ENCODE assay signal across 8 cellular contexts in the genomic region with DNA sequence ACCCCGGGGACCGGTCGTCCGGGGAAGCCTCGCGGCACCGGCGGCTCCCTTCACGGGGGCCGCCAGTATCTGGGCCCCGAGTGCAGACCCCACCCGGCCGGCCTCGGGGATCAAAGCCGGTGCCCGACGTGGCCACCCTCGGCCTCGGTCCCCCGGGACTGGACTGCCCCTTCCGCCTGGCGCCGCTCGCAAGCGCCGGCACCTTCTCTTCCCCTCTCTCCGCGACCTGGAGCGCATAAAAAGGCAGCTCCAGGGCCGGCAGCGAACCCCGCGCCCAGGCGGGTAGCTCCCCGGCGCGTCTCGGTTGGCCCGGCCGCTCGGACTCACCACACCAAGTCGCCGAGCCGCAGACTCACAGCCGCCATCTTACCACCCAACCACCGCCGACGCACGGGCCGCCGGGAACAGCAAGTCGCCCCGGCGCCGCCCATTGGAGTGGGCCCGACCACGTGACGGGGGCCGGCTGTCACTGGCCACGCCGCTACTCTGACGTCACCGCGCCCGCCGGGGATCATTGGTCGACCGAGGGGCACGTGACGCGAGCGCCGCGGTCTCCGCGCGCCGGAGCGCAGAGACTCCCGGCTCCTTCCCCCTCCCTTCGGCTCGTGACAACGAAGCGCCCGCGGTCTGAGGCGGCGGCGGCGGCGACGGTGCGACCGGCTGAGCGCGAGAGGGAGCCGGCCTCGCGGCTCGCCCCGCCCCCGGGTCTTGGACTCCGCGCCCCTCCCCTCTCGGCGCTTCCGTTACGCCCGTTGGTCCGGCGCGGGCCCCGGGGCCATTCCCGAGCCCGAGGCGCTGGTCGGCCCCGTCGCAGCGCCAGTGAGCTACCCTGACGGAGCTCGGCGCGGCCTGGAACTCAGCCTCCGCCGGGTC. TPM values are rescaled to one million over a fixed set of nuclear protein-coding genes. Genes with fewer than 3 reads are reported as not detected.
DNase-seq lines count a peak whose midpoint lies in the region; ATAC-seq, FAIRE-seq and TF ChIP-seq lines count a peak whose summit lies in the region.

GLYR1 (minus strand) TSS at position 388 of the 873 bp plus-strand sequence; CDS start at position 365, 23 bp downstream.
A gene with protein sequence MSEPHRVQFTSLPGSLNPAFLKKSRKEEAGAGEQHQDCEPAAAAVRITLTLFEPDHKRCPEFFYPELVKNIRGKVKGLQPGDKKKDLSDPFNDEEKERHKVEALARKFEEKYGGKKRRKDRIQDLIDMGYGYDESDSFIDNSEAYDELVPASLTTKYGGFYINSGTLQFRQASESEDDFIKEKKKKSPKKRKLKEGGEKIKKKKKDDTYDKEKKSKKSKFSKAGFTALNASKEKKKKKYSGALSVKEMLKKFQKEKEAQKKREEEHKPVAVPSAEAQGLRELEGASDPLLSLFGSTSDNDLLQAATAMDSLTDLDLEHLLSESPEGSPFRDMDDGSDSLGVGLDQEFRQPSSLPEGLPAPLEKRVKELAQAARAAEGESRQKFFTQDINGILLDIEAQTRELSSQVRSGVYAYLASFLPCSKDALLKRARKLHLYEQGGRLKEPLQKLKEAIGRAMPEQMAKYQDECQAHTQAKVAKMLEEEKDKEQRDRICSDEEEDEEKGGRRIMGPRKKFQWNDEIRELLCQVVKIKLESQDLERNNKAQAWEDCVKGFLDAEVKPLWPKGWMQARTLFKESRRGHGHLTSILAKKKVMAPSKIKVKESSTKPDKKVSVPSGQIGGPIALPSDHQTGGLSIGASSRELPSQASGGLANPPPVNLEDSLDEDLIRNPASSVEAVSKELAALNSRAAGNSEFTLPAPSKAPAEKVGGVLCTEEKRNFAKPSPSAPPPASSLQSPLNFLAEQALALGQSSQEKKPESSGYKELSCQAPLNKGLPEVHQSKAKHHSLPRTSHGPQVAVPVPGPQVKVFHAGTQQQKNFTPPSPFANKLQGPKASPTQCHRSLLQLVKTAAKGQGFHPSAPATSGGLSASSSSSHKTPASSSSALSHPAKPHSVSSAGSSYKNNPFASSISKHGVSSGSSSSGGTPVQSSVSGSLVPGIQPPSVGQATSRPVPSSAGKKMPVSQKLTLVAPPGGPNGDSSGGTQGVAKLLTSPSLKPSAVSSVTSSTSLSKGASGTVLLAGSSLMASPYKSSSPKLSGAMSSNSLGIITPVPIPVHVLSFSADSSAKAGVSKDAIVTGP (N-terminal part only) (plus strand): TSS at position 581 of the 873 bp plus-strand sequence. CDS start 5,437 bp downstream, outside the sequence.

- dilution Hi-C loops in mammary epithelial cell (cut with HindIII; ENCODE audit: low sequenced_read_pairs) = no loop called here

- CTCF ChIA-PET in mammary epithelial cell (lab: Charles Lee; ENCODE audit: low non-redundant PET) = no interaction called here

- H3K4me1 ChIP-seq in ACC112 (ENCODE audit: control insufficient read depth, insufficient read depth, low read length, unreplicated experiment) (peaks cover 28% of the 10 kb centered on the region), mammary epithelial cell (ENCODE audit: insufficient read depth, low read length) (peaks cover 34% of the 10 kb centered on the region), small intestine (ENCODE audit: control insufficient read depth in 2 of 2, insufficient read depth in 1 of 2, low read depth in 1 of 2, low read length in 1 of 2) (peaks cover 2 to 15% of the 10 kb centered on the region in 2 donors)

- peaks cover 15% of the 10 kb centered on the region; the same call in 1 of the 2 replicates for H3K36me3 ChIP-seq in ACC112 (ENCODE audit: insufficient read depth, low read length)
- H3K36me3 ChIP-seq in WERI-Rb-1 = peaks cover 46% of the 10 kb centered on the region
- H3K36me3 ChIP-seq in mammary epithelial cell (ENCODE audit: insufficient read depth, low read length) = peaks cover 13% of the 10 kb centered on the region
- peaks cover 7 to 9% of the 10 kb centered on the region in 2 donors for H3K36me3 ChIP-seq in small intestine (ENCODE audit: control insufficient read depth in 2 of 2, insufficient read depth in 2 of 2, low read length in 2 of 2)

- FAIRE-seq in small intestine (lab: Jason Lieb, UNC) = no peak

- WGBS in mammary epithelial cell (ENCODE audit: low coverage, missing lambda C conversion rate) = 0% methylated on average over 17 of the region's 126 CpGs
- 0 to 1% (median 0%) methylated on average over 77 to 126 of the region's 126 CpGs for whole genome bisulfite sequencing in small intestine, 3 donors

- in situ Hi-C loops in mammary epithelial cell (cut with MboI; ENCODE audit: low sequenced_read_pairs in 2 of 2) = loop anchor here in 1 of 2 donors (5.0 kb wide), 1 partner anchor 110 kb away; the partner anchor contains the start of gene SEC14L5

- H3K9me3 ChIP-seq in WERI-Rb-1 (ENCODE audit: severe bottlenecking) (no peaks in the 10 kb centered on the region), mammary epithelial cell (replicated peaks; ENCODE audit: insufficient read depth, low read length) (no peaks in the 10 kb centered on the region), small intestine (ENCODE audit: control insufficient read depth, low read depth) (no peaks in the 10 kb centered on the region)

- peak within 1 kb of the TSS; percentile 82 for H3K9ac ChIP-seq in mammary epithelial cell (ENCODE audit: insufficient read depth, low read length)

- peak within 1 kb of the TSS; percentile 88 for H3K27ac ChIP-seq in ACC112 (ENCODE audit: low read depth, low read length)
- H3K27ac ChIP-seq in WERI-Rb-1 = peak within 1 kb of the TSS; percentile 95
- peak within 1 kb of the TSS; percentile 83 for H3K27ac ChIP-seq in mammary epithelial cell (ENCODE audit: insufficient read depth, low read depth, low read length)
- H3K27ac ChIP-seq in small intestine (ENCODE audit: low read depth in 1 of 2, low read length in 1 of 2) = peak within 1 kb of the TSS; percentile 94 to 97

- TF ChIP-seq CTCF in WERI-Rb-1 (IDR thresholded peaks at IDR 0.05; ENCODE audit: low read depth, low read length) = no peak
- peak in 1 of 2 donors; percentile 1 for TF ChIP-seq CTCF in mammary epithelial cell (conservative IDR thresholded peaks at IDR 0.05 in 1 of 2, IDR thresholded peaks at IDR 0.05 in 1 of 2; ENCODE audit: extremely low read depth in 1 of 2, insufficient read depth in 1 of 2, low read depth in 1 of 2, low read length in 2 of 2)

- ATAC-seq in GM18870 (IDR thresholded peaks at IDR 0.05; ENCODE audit: unreplicated experiment) (peak; percentile 75), HG03135 (IDR thresholded peaks at IDR 0.05; ENCODE audit: unreplicated experiment) (peak; percentile 86)

- peak within 1 kb of the TSS; percentile 88 for H3K4me2 ChIP-seq in mammary epithelial cell (ENCODE audit: insufficient read depth, low read depth, low read length)

- H3K79me2 ChIP-seq in ACC112 (ENCODE audit: control insufficient read depth, insufficient read depth, low read length, unreplicated experiment) (peaks cover 73% of the 10 kb centered on the region), mammary epithelial cell (ENCODE audit: insufficient read depth, low read length) (peaks cover 87% of the 10 kb centered on the region)

- peak within 1 kb of the TSS; percentile 88 for H3K4me3 ChIP-seq in ACC112 (ENCODE audit: low read depth, low read length)
- H3K4me3 ChIP-seq in WERI-Rb-1 (ENCODE audit: low read depth, low read length) = peak within 1 kb of the TSS; percentile 95
- peak within 1 kb of the TSS; percentile 65 to 93 (median 89) for H3K4me3 ChIP-seq in mammary epithelial cell (replicated peaks in 1 of 3; ENCODE audit: insufficient read depth in 1 of 3, low read depth in 2 of 3, low read length in 3 of 3)
- peak within 1 kb of the TSS; percentile 91 to 99 for H3K4me3 ChIP-seq in small intestine (ENCODE audit: low read depth in 1 of 2, low read length in 2 of 2)

- H2AFZ ChIP-seq in ACC112 (ENCODE audit: low read length, unreplicated experiment) (peak within 1 kb of the TSS; percentile 75), mammary epithelial cell (ENCODE audit: low read depth, low read length) (peak within 1 kb of the TSS; percentile 88)

- BruUV-seq in mammary epithelial cell (replicated peaks; lab: Mats Ljungman, UMichigan) = TSS peak; percentile 8

- intact Hi-C loops in mammary epithelial cell (cut with micrococcal nuclease) = loop anchor here (1.0 to 10.0 kb wide), 3 partner anchors 79 to 312 kb away; partner anchors contain the start of gene CDIP1

- H4K20me1 ChIP-seq in mammary epithelial cell (ENCODE audit: insufficient read depth, low read length) = peaks cover 4% of the 10 kb centered on the region

- H3K27me3 ChIP-seq in ACC112 (ENCODE audit: insufficient read depth, low read length) (no peaks in the 10 kb centered on the region), WERI-Rb-1 (ENCODE audit: insufficient read depth, low read depth, severe bottlenecking) (no peaks in the 10 kb centered on the region), mammary epithelial cell (ENCODE audit: insufficient read depth, low read length) (no peaks in the 10 kb centered on the region), small intestine (ENCODE audit: control insufficient read depth in 2 of 2, insufficient read depth in 2 of 2, low read length in 2 of 2) (no peaks in the 10 kb centered on the region)

- peak; percentile 98 for DNase-seq in NCI-H2196 treated with DMSO at 0.1 percent for 48 hours (lab: John Stamatoyannopoulos, UW; ENCODE audit: unreplicated experiment)
- peak; percentile 99 for DNase-seq in WERI-Rb-1
- peak; percentile 97 for DNase-seq in mammary epithelial cell
- peak; percentile 99 for DNase-seq in iPS-NIHi11 (ENCODE audit: low spot score)
- DNase-seq in small intestine = peak; percentile 98

RNA-seq across cellular contexts. Expression of gene GLYR1, which starts in this region (rescaled TPM):
- total RNA-seq in mammary epithelial cell = 10 to 100 TPM; 38.0 to 67.7 TPM
- polyA plus RNA-seq in mammary epithelial cell = 31.3 TPM
- 58.2 TPM for polyA minus RNA-seq in mammary epithelial cell
- polyA plus RNA-seq in small intestine = 10 to 100 TPM; 43.0 to 66.9 (median 60.2) TPM

RNA-seq across cellular contexts. Expression of the second gene that starts in this region (rescaled TPM):
- total RNA-seq in mammary epithelial cell = 10 to 100 TPM; 23.7 to 37.2 TPM
- polyA plus RNA-seq in mammary epithelial cell (16.5 TPM), small intestine (10 to 100 TPM; 12.3 to 19.8 (median 13.8) TPM)
- polyA minus RNA-seq in mammary epithelial cell = 96.1 TPM

Comparison
In these comparisons a context has a peak if more than half of its experiments do, and no peak if none do; other contexts are left out.
1. Peak in every context shown above with its lines: DNase-seq, ATAC-seq, H3K4me3 ChIP-seq and H3K27ac ChIP-seq.